In genomic region chr17:1147664-1148063, GRCh38 we compare ENCODE assay signal across 8 cellular contexts. TPM values are rescaled to one million over a fixed set of nuclear protein-coding genes. Genes with fewer than 3 reads are reported as not detected.
DNase-seq lines count a peak whose midpoint lies in the region; FAIRE-seq and TF ChIP-seq lines count a peak whose summit lies in the region.
"Had no signal": no experiment of that assay in that cellular context is flagged by ENCODE, and none has a peak within 500 bp of the region (broad histone marks: within the 10 kb centered on the region; RNA-seq: fewer than 3 reads in every experiment).

No MANE protein-coding gene starts in this region.

- no TSS peak for BruUV-seq in endothelial cell of umbilical vein (replicated peaks; lab: Mats Ljungman, UMichigan)

- peaks cover 0 to 4% (median 4%) of the 10 kb centered on the region in 3 donors for H3K36me3 Mint-ChIP-seq in immature natural killer cell
- H3K36me3 Mint-ChIP-seq in activated naive CD4-positive, alpha-beta T cell treated with anti-CD3 and anti-CD28 coated beads, Interleukin-2, amount 10 ng/mL, durations not matched to agents 7 days and 5 days: no peaks in the 10 kb centered on the region
- H3K36me3 Mint-ChIP-seq: memory B cell had no signal

- H3K4me3 Mint-ChIP-seq in immature natural killer cell: no peak overlapping the region
- no peak overlapping the region for H3K4me3 Mint-ChIP-seq in activated naive CD4-positive, alpha-beta T cell treated with anti-CD3 and anti-CD28 coated beads, Interleukin-2, amount 10 ng/mL, durations not matched to agents 7 days and 5 days
- H3K4me3 Mint-ChIP-seq: memory B cell had no signal

- H3K4me1 ChIP-seq in endothelial cell of umbilical vein (ENCODE audit: control insufficient read depth, extremely low read depth, insufficient read depth, low read length) (no peaks in the 10 kb centered on the region), osteoblast (ENCODE audit: insufficient read depth, low read length) (no peaks in the 10 kb centered on the region)

- H3K4me2 ChIP-seq in endothelial cell of umbilical vein (ENCODE audit: insufficient read depth, low read length): no peak overlapping the region
- H3K4me2 ChIP-seq in osteoblast (ENCODE audit: insufficient read depth, low read length): no peak overlapping the region

- H3K79me2 ChIP-seq in endothelial cell of umbilical vein (ENCODE audit: control insufficient read depth, insufficient read depth, low read length) (no peaks in the 10 kb centered on the region), osteoblast (ENCODE audit: insufficient read depth, low read length) (peaks cover 2% of the 10 kb centered on the region)

- H3K4me3 ChIP-seq in HFF-Myc (replicated peaks; ENCODE audit: low read depth, low read length): no peak overlapping the region
- no peak overlapping the region for H3K4me3 ChIP-seq in endothelial cell of umbilical vein (replicated peaks in 1 of 3; ENCODE audit: insufficient read depth in 1 of 3, low read depth in 1 of 3, low read length in 3 of 3)
- no peak overlapping the region for H3K4me3 ChIP-seq in osteoblast (ENCODE audit: insufficient read depth, low read length)

- H3K27ac Mint-ChIP-seq in immature natural killer cell: peak overlapping the region in 1 of 6 donors; percentile 20
- no peak overlapping the region for H3K27ac Mint-ChIP-seq in activated naive CD4-positive, alpha-beta T cell treated with anti-CD3 and anti-CD28 coated beads, Interleukin-2, amount 10 ng/mL, durations not matched to agents 7 days and 5 days

- dilution Hi-C loops in endothelial cell of umbilical vein (cut with MboI; ENCODE audit: extremely low pct_ligation_motif_present, low sequenced_read_pairs): no loop called here

- no peaks in the 10 kb centered on the region for H3K27me3 Mint-ChIP-seq in immature natural killer cell (ENCODE audit: low read depth in 3 of 3)
- H3K27me3 Mint-ChIP-seq in activated naive CD4-positive, alpha-beta T cell treated with anti-CD3 and anti-CD28 coated beads, Interleukin-2, amount 10 ng/mL, durations not matched to agents 7 days and 5 days: no peaks in the 10 kb centered on the region
- H3K27me3 Mint-ChIP-seq: memory B cell had no signal

- peak; percentile 90 for FAIRE-seq in endothelial cell of umbilical vein (lab: Jason Lieb, UNC)

- H4K20me1 ChIP-seq in endothelial cell of umbilical vein (replicated peaks; ENCODE audit: control insufficient read depth, extremely low read depth, insufficient read depth, low read length) (no peaks in the 10 kb centered on the region), osteoblast (ENCODE audit: insufficient read depth, low read length) (peaks cover 30% of the 10 kb centered on the region)

- peaks cover 0 to 2% of the 10 kb centered on the region in 2 experiments for H3K36me3 ChIP-seq in endothelial cell of umbilical vein (ENCODE audit: control insufficient read depth in 2 of 2, extremely low read depth in 1 of 2, insufficient read depth in 2 of 2, low read length in 2 of 2)
- no peaks in the 10 kb centered on the region for H3K36me3 ChIP-seq in osteoblast (ENCODE audit: insufficient read depth, low read length)

- CTCF ChIA-PET in endothelial cell of umbilical vein (lab: Charles Lee): interaction anchor here (0.6 to 7.5 kb wide), 22 partner anchors 9 to 366 kb away, joined by 3 to 234 read pairs (median 6); partner anchors contain the start of genes ABR, GLOD4 and MRM3
- CTCF ChIA-PET in activated naive CD4-positive, alpha-beta T cell treated with anti-CD3 and anti-CD28 coated beads, Interleukin-2, amount 10 ng/mL, durations not matched to agents 7 days and 5 days (lab: Charles Lee): interaction anchor here (1.6 kb wide), 1 partner anchor 25 kb away, joined by 4 read pairs; no protein-coding TSS in a partner anchor

- H3K9me3 ChIP-seq in endothelial cell of umbilical vein (replicated peaks; ENCODE audit: control insufficient read depth, insufficient read depth, low read length) (no peaks in the 10 kb centered on the region), osteoblast (ENCODE audit: low read depth, low read length) (no peaks in the 10 kb centered on the region)

- peak overlapping the region; percentile 24 for H2AFZ ChIP-seq in endothelial cell of umbilical vein (ENCODE audit: low read depth, low read length)
- no peak overlapping the region for H2AFZ ChIP-seq in osteoblast (ENCODE audit: low read length)

- peaks cover 6 to 12% of the 10 kb centered on the region in 2 donors for H3K4me1 Mint-ChIP-seq in immature natural killer cell
- no peaks in the 10 kb centered on the region for H3K4me1 Mint-ChIP-seq in activated naive CD4-positive, alpha-beta T cell treated with anti-CD3 and anti-CD28 coated beads, Interleukin-2, amount 10 ng/mL, durations not matched to agents 7 days and 5 days

- no peaks in the 10 kb centered on the region for H3K9me1 ChIP-seq in endothelial cell of umbilical vein (replicated peaks; ENCODE audit: control insufficient read depth, extremely low read depth, insufficient read depth, low read length)

- POLR2A ChIA-PET in endothelial cell of umbilical vein (lab: Charles Lee): no interaction called here

- no peaks in the 10 kb centered on the region for H3K9me3 Mint-ChIP-seq in immature natural killer cell
- H3K9me3 Mint-ChIP-seq in activated naive CD4-positive, alpha-beta T cell treated with anti-CD3 and anti-CD28 coated beads, Interleukin-2, amount 10 ng/mL, durations not matched to agents 7 days and 5 days: no peaks in the 10 kb centered on the region
- H3K9me3 Mint-ChIP-seq: memory B cell had no signal

- TF ChIP-seq POLR2A in endothelial cell of umbilical vein (IDR thresholded peaks at IDR 0.05; ENCODE audit: low read depth, low read length): no peak

- intact Hi-C loops in endothelial cell of umbilical vein (cut with micrococcal nuclease): loop anchor here (1.0 kb wide), 3 partner anchors 24 to 89 kb away; no protein-coding TSS in a partner anchor

- H3K27me3 ChIP-seq in endothelial cell of umbilical vein (ENCODE audit: control insufficient read depth in 2 of 2, insufficient read depth in 2 of 2, low read length in 2 of 2) (no peaks in the 10 kb centered on the region), osteoblast (ENCODE audit: insufficient read depth, low read length) (no peaks in the 10 kb centered on the region)

- DNase-seq in HFF-Myc (ENCODE audit: extremely low read depth, low read depth) (no peak), NCI-H748 treated with DMSO at 0.1 percent for 48 hours (lab: John Stamatoyannopoulos, UW) (peak; percentile 50), endothelial cell of umbilical vein (ENCODE audit: low read depth, low spot score) (peak; percentile 80), osteoblast (ENCODE audit: insufficient read length, low spot score, missing footprints) (peak; percentile 96), immature natural killer cell (no peak)
- DNase-seq in stimulated activated naive CD4-positive, alpha-beta T cell (lab: John Stamatoyannopoulos, UW): no peak
- no peak for DNase-seq in activated naive CD4-positive, alpha-beta T cell treated with anti-CD3 and anti-CD28 coated beads, Interleukin-2, amount 10 ng/mL, durations not matched to agents 7 days and 5 days

- no peak overlapping the region for H3K9ac ChIP-seq in endothelial cell of umbilical vein (replicated peaks; ENCODE audit: extremely low read depth, insufficient read depth, low read length)

- H3K27ac ChIP-seq in endothelial cell of umbilical vein (ENCODE audit: insufficient read depth, low read depth, low read length) (no peak overlapping the region), osteoblast (ENCODE audit: low read depth, low read length) (no peak overlapping the region)

- TF ChIP-seq CTCF in HFF-Myc (IDR thresholded peaks at IDR 0.05; ENCODE audit: low read depth, low read length, missing control alignments): peak; percentile 47
- peak; percentile 48 to 72 for TF ChIP-seq CTCF in endothelial cell of umbilical vein (IDR thresholded peaks at IDR 0.05; ENCODE audit: extremely low read depth in 1 of 2, insufficient read depth in 1 of 2, low read depth in 1 of 2, low read length in 2 of 2)
- peak; percentile 53 for TF ChIP-seq CTCF in osteoblast (IDR thresholded peaks at IDR 0.05; ENCODE audit: extremely low read depth, low read depth, low read length)

TF ChIP-seq in endothelial cell of umbilical vein, 7 proteins besides CTCF, POLR2A, EP300 and RAD21:
- no peak for TF ChIP-seq MAX (IDR thresholded peaks at IDR 0.05; ENCODE audit: insufficient read depth, insufficient read length)
- TF ChIP-seq MYC (IDR thresholded peaks at IDR 0.05; ENCODE audit: low read depth, low read length): no peak
- no peak for TF ChIP-seq EZH2 (IDR thresholded peaks at IDR 0.05; ENCODE audit: borderline replicate concordance, low read depth, low read length, severe bottlenecking)
- no peak for TF ChIP-seq GATA2 (IDR thresholded peaks at IDR 0.05; ENCODE audit: insufficient read depth, insufficient read length, low read depth, low read length)
- no peak for TF ChIP-seq POLR2AphosphoS5 (IDR thresholded peaks at IDR 0.05; ENCODE audit: insufficient read depth, low read depth, low read length)
- TF ChIP-seq JUN (IDR thresholded peaks at IDR 0.05; ENCODE audit: borderline replicate concordance, insufficient read depth, insufficient read length, low read depth): no peak
- no peak for TF ChIP-seq FOS (IDR thresholded peaks at IDR 0.05; ENCODE audit: borderline replicate concordance, insufficient read depth, low read length)
TF ChIP-seq in endothelial cell of umbilical vein: peak in this region for 0.

RNA-seq across cellular contexts. Expression of gene ABR, which starts 32.1 kb away (rescaled TPM):
- total RNA-seq in endothelial cell of umbilical vein: 78.9 and 96.8 TPM in 2 replicates
- 83.5 and 92.1 TPM in 2 replicates for polyA plus RNA-seq in endothelial cell of umbilical vein
- 63.1 and 82.2 TPM in 2 replicates for polyA plus RNA-seq in endothelial cell of umbilical vein (2011; cell fraction: cytosol; rRNA removed)
- polyA plus RNA-seq in endothelial cell of umbilical vein (2011; cell fraction: nucleus; rRNA removed): 113 and 135 TPM in 2 replicates
- 75.4 and 78.7 TPM in 2 replicates for polyA plus RNA-seq in endothelial cell of umbilical vein (2012)
- 62.5 and 103 TPM in 2 replicates for polyA minus RNA-seq in endothelial cell of umbilical vein
- polyA minus RNA-seq in endothelial cell of umbilical vein (2011; cell fraction: cytosol; rRNA and poly(A)+ RNA removed): 38.5 TPM
- 53.5 and 71.9 TPM in 2 replicates for polyA minus RNA-seq in endothelial cell of umbilical vein (2011; cell fraction: nucleus; rRNA and poly(A)+ RNA removed)
- total RNA-seq in osteoblast: 156 and 163 TPM in 2 replicates
- polyA plus RNA-seq in immature natural killer cell: 10 to 100 TPM; 11.2 to 36.2 (median 14.8) TPM

Comparison
In these comparisons a context has a peak if more than half of its experiments do, and no peak if none do; other contexts are left out.
1. DNase-seq: peak in NCI-H748 treated with DMSO at 0.1 percent for 48 hours (single experiment), endothelial cell of umbilical vein (single experiment) and osteoblast (single experiment); none in HFF-Myc (single experiment), immature natural killer cell (0 of 3), stimulated activated naive CD4-positive, alpha-beta T cell (0 of 6) and activated naive CD4-positive, alpha-beta T cell treated with anti-CD3 and anti-CD28 coated beads, Interleukin-2, amount 10 ng/mL, durations not matched to agents 7 days and 5 days (single experiment).
2. Peak in every context shown above with its lines, with median percentiles within 50 percentile points of each other: CTCF ChIP-seq.